ENCODE assay signal across 23 cellular contexts in the genomic region with DNA sequence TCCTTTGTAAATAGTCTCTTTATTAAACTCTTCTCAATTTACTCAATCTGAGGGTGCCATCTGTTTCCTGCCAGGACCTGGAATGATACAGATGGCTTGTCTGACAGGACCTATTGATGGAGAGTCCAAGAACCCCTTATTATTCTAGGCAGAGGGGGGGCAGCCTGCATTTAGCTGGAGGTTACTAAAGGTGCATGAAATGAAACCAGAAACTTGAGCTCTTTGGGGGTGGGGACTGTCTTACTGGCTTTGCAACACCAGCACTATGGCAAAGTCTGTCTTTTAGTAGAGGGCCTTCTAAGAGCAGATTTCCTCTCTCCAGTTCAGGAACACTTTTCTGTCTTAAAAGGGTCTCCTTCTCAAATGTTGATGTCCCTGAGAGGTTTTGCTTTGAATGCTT.
DNase-seq lines count a peak whose midpoint lies in the region; FAIRE-seq and TF ChIP-seq lines count a peak whose summit lies in the region.
"Had no signal": no experiment of that assay in that cellular context is flagged by ENCODE, and none has a peak within 500 bp of the region (broad histone marks: within the 10 kb centered on the region; RNA-seq: fewer than 3 reads in every experiment).

No MANE protein-coding gene starts in this region.

- H3K27ac ChIP-seq in left ventricle myocardium inferior (replicated peaks), result no peak overlapping the region
- H3K27ac ChIP-seq: esophagus squamous epithelium, left lung, PC-9, SJCRH30, suprapubic skin, VCaP had no signal

- H3K27me3 Mint-ChIP-seq in mesothelial cell of epicardium (ENCODE audit: low read depth), result no peaks in the 10 kb centered on the region
- H3K27me3 Mint-ChIP-seq: T-helper 17 cell had no signal

- TF ChIP-seq CTCF in mesothelial cell of epicardium (IDR thresholded peaks at IDR 0.05; ENCODE audit: unreplicated experiment) (no peak), left ventricle myocardium inferior (IDR thresholded peaks at IDR 0.05; ENCODE audit: borderline replicate concordance) (no peak)

- H3K27me3 ChIP-seq in left ventricle myocardium inferior (ENCODE audit: low read depth), result no peaks in the 10 kb centered on the region
- H3K27me3 ChIP-seq: esophagus squamous epithelium, left lung, SJCRH30, suprapubic skin had no signal

- no peaks in the 10 kb centered on the region for H3K4me1 Mint-ChIP-seq in mesothelial cell of epicardium
- H3K4me1 Mint-ChIP-seq: T-helper 17 cell had no signal

- peaks cover 37% of the 10 kb centered on the region for H3K9me3 Mint-ChIP-seq in mesothelial cell of epicardium

- no peaks in the 10 kb centered on the region for H3K4me1 ChIP-seq in left ventricle myocardium inferior
- H3K4me1 ChIP-seq: esophagus squamous epithelium, left lung, SJCRH30, suprapubic skin had no signal

- TF ChIP-seq POLR2A in GM12891 (IDR thresholded peaks at IDR 0.05; ENCODE audit: low read depth, low read length), result no peak

- peak overlapping the region; percentile 6 for H3K27ac Mint-ChIP-seq in mesothelial cell of epicardium
- H3K27ac Mint-ChIP-seq: T-helper 17 cell had no signal

- no peak overlapping the region for H3K4me3 Mint-ChIP-seq in mesothelial cell of epicardium
- H3K4me3 Mint-ChIP-seq: T-helper 17 cell had no signal

- H3K4me3 ChIP-seq in left ventricle myocardium inferior, result no peak overlapping the region
- H3K4me3 ChIP-seq: esophagus squamous epithelium, left lung, PC-9, SJCRH30, suprapubic skin had no signal

- H3K36me3 ChIP-seq in left ventricle myocardium inferior, result no peaks in the 10 kb centered on the region
- H3K36me3 ChIP-seq: esophagus squamous epithelium, left lung, SJCRH30, suprapubic skin had no signal

- DNase-seq in GM12891 (ENCODE audit: insufficient read length, low spot score), result no peak
- DNase-seq in NCI-H1694 treated with DMSO at 0.1 percent for 48 hours (lab: John Stamatoyannopoulos, UW), result peak; percentile 94
- DNase-seq in NCI-H82 (lab: John Stamatoyannopoulos, UW), result peak; percentile 34
- no peak for DNase-seq in mesothelial cell of epicardium (ENCODE audit: low spot score in 2 of 2, unreplicated experiment in 2 of 2)
- no peak for DNase-seq in left ventricle myocardium inferior
- DNase-seq in amygdala (lab: John Stamatoyannopoulos, UW), result no peak
- DNase-seq in AML-193 (lab: John Stamatoyannopoulos, UW), result no peak
- no peak for DNase-seq in retina
- DNase-seq: activated CD4-positive, alpha-beta T cell treated with anti-CD3 and anti-CD28 coated beads, Interleukin-2, amount 50 U/mL, for 48 hours; activated naive CD4-positive, alpha-beta T cell treated with Interleukin-2 at 50 U/mL for 16 hours; activated T-cell treated with anti-CD3 and anti-CD28 coated beads for 4 hours; effector CD4-positive, alpha-beta T cell; esophagus squamous epithelium; Karpas-422; left lung; NCI-H748 treated with DMSO at 0.1 percent for 48 hours; PC-9; right cardiac atrium; stimulated activated CD4-positive, alpha-beta T cell treated with anti-CD3 and anti-CD28 coated beads, Interleukin-15, amount 100 ng/mL, for 24 hours; T-helper 17 cell had no signal

- intact Hi-C loops in left ventricle myocardium inferior (cut with micrococcal nuclease), result no loop called here

- FAIRE-seq in GM12891 (lab: Jason Lieb, UNC), result peak; percentile 13

- H3K36me3 Mint-ChIP-seq in mesothelial cell of epicardium, result no peaks in the 10 kb centered on the region

- H3K9me3 ChIP-seq in left ventricle myocardium inferior (replicated peaks), result no peaks in the 10 kb centered on the region
- H3K9me3 ChIP-seq: esophagus squamous epithelium, left lung, SJCRH30, suprapubic skin had no signal

TF ChIP-seq in GM12891, 5 proteins besides CTCF, POLR2A, EP300 and RAD21:
- TF ChIP-seq POU2F2 (IDR thresholded peaks at IDR 0.05; ENCODE audit: low read depth, low read length) (no peak), PAX5 (IDR thresholded peaks at IDR 0.05; ENCODE audit: insufficient read depth, low read length, severe bottlenecking) (no peak), TAF1 (IDR thresholded peaks at IDR 0.05; ENCODE audit: low read depth, low read length) (no peak), SPI1 (IDR thresholded peaks at IDR 0.05; ENCODE audit: low read depth, low read length) (no peak), POLR2AphosphoS5 (IDR thresholded peaks at IDR 0.05; ENCODE audit: low read depth, low read length) (no peak)

Comparison
In these comparisons a context has a peak if more than half of its experiments do, and no peak if none do; other contexts are left out.
1. DNase-seq: peak in NCI-H1694 treated with DMSO at 0.1 percent for 48 hours (single experiment) and NCI-H82 (single experiment); none in GM12891 (single experiment), mesothelial cell of epicardium (0 of 2), left ventricle myocardium inferior (single experiment), amygdala (0 of 56), AML-193 (0 of 2) and retina (single experiment).